1 cellular context compared by ENCODE assay signal in the genomic region with DNA sequence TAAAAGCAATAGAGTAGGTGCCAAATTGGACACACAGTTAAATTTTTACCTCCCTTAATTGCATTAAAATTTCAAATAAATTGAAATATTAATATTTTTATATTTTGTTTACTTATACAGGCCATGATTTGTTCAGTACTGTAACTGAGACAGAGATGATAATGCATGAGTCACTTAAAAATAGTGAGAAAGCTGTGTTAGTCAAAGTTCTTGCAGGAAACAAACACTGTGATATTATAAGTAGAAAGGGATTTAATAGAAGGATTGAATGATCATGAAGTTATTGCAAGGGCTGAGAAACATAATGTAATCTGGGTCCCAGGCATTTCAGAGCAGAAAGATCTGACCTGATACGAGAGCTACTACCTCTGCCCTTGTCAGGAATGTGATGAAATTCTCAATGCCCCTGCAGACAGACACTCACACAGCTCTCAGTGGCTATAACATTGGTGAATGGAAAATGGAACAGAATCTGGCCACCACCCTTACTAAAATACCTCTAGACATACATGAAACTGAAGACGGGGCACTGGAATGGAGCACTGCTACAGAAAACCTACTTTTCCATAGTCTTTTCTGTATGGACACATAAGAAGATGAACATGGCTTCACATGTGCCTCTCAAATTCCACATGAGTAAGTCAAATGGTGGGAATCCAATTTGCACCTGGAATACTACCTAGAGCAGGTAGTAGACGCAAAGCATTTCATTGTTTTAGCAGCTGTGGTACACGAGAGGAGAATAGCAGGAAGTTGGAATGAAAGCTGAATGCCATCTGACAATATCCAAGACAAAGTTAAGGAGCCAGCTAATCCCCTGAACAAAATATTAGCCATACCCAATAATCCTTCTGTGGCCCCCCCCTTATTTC.
TF ChIP-seq lines count a peak whose summit lies in the region.

No MANE protein-coding gene starts in this region.

TF ChIP-seq in WTC11, 78 proteins besides CTCF, POLR2A, EP300 and RAD21 (continued from another document):
- TF ChIP-seq, protein P1, sequence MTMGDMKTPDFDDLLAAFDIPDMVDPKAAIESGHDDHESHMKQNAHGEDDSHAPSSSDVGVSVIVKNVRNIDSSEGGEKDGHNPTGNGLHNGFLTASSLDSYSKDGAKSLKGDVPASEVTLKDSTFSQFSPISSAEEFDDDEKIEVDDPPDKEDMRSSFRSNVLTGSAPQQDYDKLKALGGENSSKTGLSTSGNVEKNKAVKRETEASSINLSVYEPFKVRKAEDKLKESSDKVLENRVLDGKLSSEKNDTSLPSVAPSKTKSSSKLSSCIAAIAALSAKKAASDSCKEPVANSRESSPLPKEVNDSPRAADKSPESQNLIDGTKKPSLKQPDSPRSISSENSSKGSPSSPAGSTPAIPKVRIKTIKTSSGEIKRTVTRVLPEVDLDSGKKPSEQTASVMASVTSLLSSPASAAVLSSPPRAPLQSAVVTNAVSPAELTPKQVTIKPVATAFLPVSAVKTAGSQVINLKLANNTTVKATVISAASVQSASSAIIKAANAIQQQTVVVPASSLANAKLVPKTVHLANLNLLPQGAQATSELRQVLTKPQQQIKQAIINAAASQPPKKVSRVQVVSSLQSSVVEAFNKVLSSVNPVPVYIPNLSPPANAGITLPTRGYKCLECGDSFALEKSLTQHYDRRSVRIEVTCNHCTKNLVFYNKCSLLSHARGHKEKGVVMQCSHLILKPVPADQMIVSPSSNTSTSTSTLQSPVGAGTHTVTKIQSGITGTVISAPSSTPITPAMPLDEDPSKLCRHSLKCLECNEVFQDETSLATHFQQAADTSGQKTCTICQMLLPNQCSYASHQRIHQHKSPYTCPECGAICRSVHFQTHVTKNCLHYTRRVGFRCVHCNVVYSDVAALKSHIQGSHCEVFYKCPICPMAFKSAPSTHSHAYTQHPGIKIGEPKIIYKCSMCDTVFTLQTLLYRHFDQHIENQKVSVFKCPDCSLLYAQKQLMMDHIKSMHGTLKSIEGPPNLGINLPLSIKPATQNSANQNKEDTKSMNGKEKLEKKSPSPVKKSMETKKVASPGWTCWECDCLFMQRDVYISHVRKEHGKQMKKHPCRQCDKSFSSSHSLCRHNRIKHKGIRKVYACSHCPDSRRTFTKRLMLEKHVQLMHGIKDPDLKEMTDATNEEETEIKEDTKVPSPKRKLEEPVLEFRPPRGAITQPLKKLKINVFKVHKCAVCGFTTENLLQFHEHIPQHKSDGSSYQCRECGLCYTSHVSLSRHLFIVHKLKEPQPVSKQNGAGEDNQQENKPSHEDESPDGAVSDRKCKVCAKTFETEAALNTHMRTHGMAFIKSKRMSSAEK (CRISPR knock-in tag; IDR thresholded peaks at IDR 0.05; ENCODE audit: borderline replicate concordance) = no peak
- TF ChIP-seq, protein P2, sequence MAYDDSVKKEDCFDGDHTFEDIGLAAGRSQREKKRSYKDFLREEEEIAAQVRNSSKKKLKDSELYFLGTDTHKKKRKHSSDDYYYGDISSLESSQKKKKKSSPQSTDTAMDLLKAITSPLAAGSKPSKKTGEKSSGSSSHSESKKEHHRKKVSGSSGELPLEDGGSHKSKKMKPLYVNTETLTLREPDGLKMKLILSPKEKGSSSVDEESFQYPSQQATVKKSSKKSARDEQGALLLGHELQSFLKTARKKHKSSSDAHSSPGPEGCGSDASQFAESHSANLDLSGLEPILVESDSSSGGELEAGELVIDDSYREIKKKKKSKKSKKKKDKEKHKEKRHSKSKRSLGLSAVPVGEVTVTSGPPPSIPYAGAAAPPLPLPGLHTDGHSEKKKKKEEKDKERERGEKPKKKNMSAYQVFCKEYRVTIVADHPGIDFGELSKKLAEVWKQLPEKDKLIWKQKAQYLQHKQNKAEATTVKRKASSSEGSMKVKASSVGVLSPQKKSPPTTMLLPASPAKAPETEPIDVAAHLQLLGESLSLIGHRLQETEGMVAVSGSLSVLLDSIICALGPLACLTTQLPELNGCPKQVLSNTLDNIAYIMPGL (CRISPR knock-in tag; IDR thresholded peaks at IDR 0.05) = no peak
- no peak for TF ChIP-seq TP53 (CRISPR knock-in tag; IDR thresholded peaks at IDR 0.05)
- TF ChIP-seq, protein P3, sequence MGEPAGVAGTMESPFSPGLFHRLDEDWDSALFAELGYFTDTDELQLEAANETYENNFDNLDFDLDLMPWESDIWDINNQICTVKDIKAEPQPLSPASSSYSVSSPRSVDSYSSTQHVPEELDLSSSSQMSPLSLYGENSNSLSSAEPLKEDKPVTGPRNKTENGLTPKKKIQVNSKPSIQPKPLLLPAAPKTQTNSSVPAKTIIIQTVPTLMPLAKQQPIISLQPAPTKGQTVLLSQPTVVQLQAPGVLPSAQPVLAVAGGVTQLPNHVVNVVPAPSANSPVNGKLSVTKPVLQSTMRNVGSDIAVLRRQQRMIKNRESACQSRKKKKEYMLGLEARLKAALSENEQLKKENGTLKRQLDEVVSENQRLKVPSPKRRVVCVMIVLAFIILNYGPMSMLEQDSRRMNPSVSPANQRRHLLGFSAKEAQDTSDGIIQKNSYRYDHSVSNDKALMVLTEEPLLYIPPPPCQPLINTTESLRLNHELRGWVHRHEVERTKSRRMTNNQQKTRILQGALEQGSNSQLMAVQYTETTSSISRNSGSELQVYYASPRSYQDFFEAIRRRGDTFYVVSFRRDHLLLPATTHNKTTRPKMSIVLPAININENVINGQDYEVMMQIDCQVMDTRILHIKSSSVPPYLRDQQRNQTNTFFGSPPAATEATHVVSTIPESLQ (CRISPR knock-in tag; IDR thresholded peaks at IDR 0.05) = no peak
- TF ChIP-seq GTF2I (CRISPR knock-in tag; conservative IDR thresholded peaks at IDR 0.05) = no peak
